In the genomic region with DNA sequence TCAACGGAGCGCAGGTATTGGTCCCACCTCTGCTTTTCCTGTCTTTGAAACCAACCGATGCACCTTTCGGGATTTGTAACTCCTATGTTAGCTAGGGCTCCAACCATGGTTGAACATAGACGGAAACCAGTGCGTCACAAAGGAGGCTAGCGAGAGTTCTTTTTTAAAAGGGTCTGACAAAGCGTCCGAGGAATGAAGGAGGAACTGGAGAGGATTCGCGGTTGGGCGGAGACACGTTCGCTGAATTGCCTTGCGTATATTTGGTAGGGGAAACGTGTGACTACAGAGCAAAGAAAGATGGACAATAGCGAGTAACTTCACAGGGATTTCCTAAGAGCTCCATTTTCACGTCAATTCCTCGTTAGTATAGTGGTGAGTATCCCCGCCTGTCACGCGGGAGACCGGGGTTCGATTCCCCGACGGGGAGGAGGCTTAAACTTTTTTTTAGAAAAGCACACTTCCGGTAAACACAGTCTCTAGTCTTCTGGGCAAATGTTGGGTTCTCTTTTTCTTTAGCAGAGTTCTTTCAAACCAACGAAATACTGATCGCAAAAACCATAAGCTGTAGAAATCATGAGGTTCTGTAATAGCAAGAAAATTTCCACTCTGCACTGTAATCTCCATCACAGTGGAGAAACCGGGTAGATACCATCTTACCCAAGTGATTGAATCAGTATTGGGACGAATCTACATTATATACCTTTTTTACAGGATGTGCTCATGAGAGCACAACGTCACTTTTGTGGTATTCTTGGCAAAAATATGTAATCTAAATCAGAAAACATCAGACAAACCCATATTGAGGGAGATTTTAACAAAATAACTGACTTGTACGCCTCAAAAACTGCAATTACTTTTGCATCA, we compare ENCODE assay signal across 8 cellular contexts. TPM values are rescaled to one million over a fixed set of nuclear protein-coding genes. Genes with fewer than 3 reads are reported as not detected.
A peak's percentile ranks its signal among the peaks of the same experiment; 100 is the strongest.
DNase-seq lines count a peak whose midpoint lies in the region; ATAC-seq lines count a peak whose summit lies in the region.

No MANE protein-coding gene starts in this region.

- DNase-seq in CD4-positive, alpha-beta memory T cell, result peak; percentile 87 to 93 (median 92)
- DNase-seq in NCI-H82 treated with DMSO at 0.1 percent for 48 hours (lab: John Stamatoyannopoulos, UW; ENCODE audit: unreplicated experiment), result peak; percentile 89
- peak; percentile 86 for DNase-seq in activated CD4-positive, alpha-beta memory T cell treated with anti-CD3 and anti-CD28 coated beads, Interleukin-2, amount 10 ng/mL, durations not matched to agents 7 days and 5 days
- DNase-seq in effector CD8-positive, alpha-beta T cell (lab: John Stamatoyannopoulos, UW), result peak; percentile 79
- DNase-seq in medulla oblongata (ENCODE audit: extremely low spot score), result peak; percentile 96
- DNase-seq in stimulated activated CD8-positive, alpha-beta memory T cell treated with anti-CD3 and anti-CD28 coated beads, Interleukin-12 subunit alpha, Interleukin-12 subunit beta, amount 100 ng/mL, for 1 hour (ENCODE audit: low read depth), result peak; percentile 74

- H3K27me3 Mint-ChIP-seq in CD4-positive, alpha-beta memory T cell, result no peaks in the 10 kb centered on the region
- peaks cover 4% of the 10 kb centered on the region for H3K27me3 Mint-ChIP-seq in activated CD4-positive, alpha-beta memory T cell treated with anti-CD3 and anti-CD28 coated beads, Interleukin-2, amount 10 ng/mL, durations not matched to agents 7 days and 5 days

- H3K4me3 Mint-ChIP-seq in CD4-positive, alpha-beta memory T cell, result no peak overlapping the region
- no peak overlapping the region for H3K4me3 Mint-ChIP-seq in activated CD4-positive, alpha-beta memory T cell treated with anti-CD3 and anti-CD28 coated beads, Interleukin-2, amount 10 ng/mL, durations not matched to agents 7 days and 5 days

- intact Hi-C loops in CD4-positive, alpha-beta memory T cell (cut with micrococcal nuclease), result loop anchor here (1.0 to 10.0 kb wide), 12 partner anchors 24 to 1165 kb away; partner anchors contain the start of genes POM121L2 and ZNF391

- no peaks in the 10 kb centered on the region for H3K27me3 ChIP-seq in CD4-positive, alpha-beta memory T cell (ENCODE audit: insufficient read depth, low read length)

- no peaks in the 10 kb centered on the region for H3K36me3 ChIP-seq in CD4-positive, alpha-beta memory T cell (ENCODE audit: insufficient read depth, low read length)

- H3K27ac ChIP-seq in CD4-positive, alpha-beta memory T cell (ENCODE audit: low read depth, low read length), result peak overlapping the region; percentile 85

- no peak overlapping the region for H3K27ac Mint-ChIP-seq in CD4-positive, alpha-beta memory T cell
- H3K27ac Mint-ChIP-seq in activated CD4-positive, alpha-beta memory T cell treated with anti-CD3 and anti-CD28 coated beads, Interleukin-2, amount 10 ng/mL, durations not matched to agents 7 days and 5 days, result no peak overlapping the region

- H3K4me1 Mint-ChIP-seq in CD4-positive, alpha-beta memory T cell, result peaks cover 0 to 11% (median 5%) of the 10 kb centered on the region in 4 donors
- peaks cover 10% of the 10 kb centered on the region for H3K4me1 Mint-ChIP-seq in activated CD4-positive, alpha-beta memory T cell treated with anti-CD3 and anti-CD28 coated beads, Interleukin-2, amount 10 ng/mL, durations not matched to agents 7 days and 5 days

- CTCF ChIA-PET in CD4-positive, alpha-beta memory T cell (lab: Charles Lee; ENCODE audit: partially characterized antibody), result interaction anchor here (0.6 to 2.1 kb wide), 14 partner anchors 11 to 1200 kb away, joined by 3 to 16 read pairs (median 3); partner anchors contain the start of genes ABT1 and ZNF391
- CTCF ChIA-PET in activated CD4-positive, alpha-beta memory T cell treated with anti-CD3 and anti-CD28 coated beads, Interleukin-2, amount 10 ng/mL, durations not matched to agents 7 days and 5 days (lab: Charles Lee), result interaction anchor here (0.5 to 1.8 kb wide), 6 partner anchors 11 to 1030 kb away, joined by 3 to 9 read pairs (median 4); no protein-coding TSS in a partner anchor

- no peaks in the 10 kb centered on the region for H3K9me3 Mint-ChIP-seq in CD4-positive, alpha-beta memory T cell
- H3K9me3 Mint-ChIP-seq in activated CD4-positive, alpha-beta memory T cell treated with anti-CD3 and anti-CD28 coated beads, Interleukin-2, amount 10 ng/mL, durations not matched to agents 7 days and 5 days, result no peaks in the 10 kb centered on the region

- peak; percentile 64 for ATAC-seq in GM19397 (IDR thresholded peaks at IDR 0.05; ENCODE audit: unreplicated experiment)
- peak; percentile 52 for ATAC-seq in HG03521 (IDR thresholded peaks at IDR 0.05; ENCODE audit: unreplicated experiment)

- peak overlapping the region; percentile 88 to 93 for H3K4me3 ChIP-seq in CD4-positive, alpha-beta memory T cell (ENCODE audit: low read length in 2 of 2)

- H3K9me3 ChIP-seq in CD4-positive, alpha-beta memory T cell (ENCODE audit: control insufficient read depth in 1 of 2, low read length in 2 of 2), result no peaks in the 10 kb centered on the region

- peaks cover 17% of the 10 kb centered on the region for H3K4me1 ChIP-seq in CD4-positive, alpha-beta memory T cell (ENCODE audit: insufficient read depth, low read length)

- POLR2A ChIA-PET in CD4-positive, alpha-beta memory T cell (lab: Charles Lee; ENCODE audit: partially characterized antibody), result interaction anchor here (0.6 to 3.2 kb wide), 74 partner anchors 8 to 1503 kb away, joined by 3 to 39 read pairs (median 5); partner anchors contain the start of genes HMGN4, POM121L2, TRIM27 and ZKSCAN3
- POLR2A ChIA-PET in activated CD4-positive, alpha-beta memory T cell treated with anti-CD3 and anti-CD28 coated beads, Interleukin-2, amount 10 ng/mL, durations not matched to agents 7 days and 5 days (lab: Charles Lee), result interaction anchor here (0.6 to 2.6 kb wide), 32 partner anchors 16 to 1459 kb away, joined by 3 to 18 read pairs (median 5); partner anchors contain the start of gene ZNF391

- no peaks in the 10 kb centered on the region for H3K36me3 Mint-ChIP-seq in CD4-positive, alpha-beta memory T cell
- peaks cover 5% of the 10 kb centered on the region for H3K36me3 Mint-ChIP-seq in activated CD4-positive, alpha-beta memory T cell treated with anti-CD3 and anti-CD28 coated beads, Interleukin-2, amount 10 ng/mL, durations not matched to agents 7 days and 5 days (ENCODE audit: low read depth)

RNA-seq across cellular contexts. Expression of gene ZNF184, which starts 6.6 kb away (rescaled TPM):
- total RNA-seq in CD4-positive, alpha-beta memory T cell, result 10 to 100 TPM; 15.2 to 17.4 TPM
- 10 to 100 TPM in 1 of 2 donors, 1 to 10 TPM in 1; 4.8 to 12.7 TPM for polyA plus RNA-seq in CD4-positive, alpha-beta memory T cell
- 10 to 100 TPM; 16.2 to 16.3 TPM for total RNA-seq in activated CD4-positive, alpha-beta memory T cell treated with anti-CD3 and anti-CD28 coated beads, Interleukin-2, amount 10 ng/mL, durations not matched to agents 7 days and 5 days

Comparison
In these comparisons a context has a peak if more than half of its experiments do, and no peak if none do; other contexts are left out.
1. Peak in every context shown above with its lines: DNase-seq, ATAC-seq, H3K4me3 ChIP-seq and H3K27ac ChIP-seq.